Comparison of ENCODE assay signal across 12 cellular contexts in genomic region chr15:96323250-96324162, GRCh38. TPM values are rescaled to one million over a fixed set of nuclear protein-coding genes. Genes with fewer than 3 reads are reported as not detected.
A peak's percentile ranks its signal among the peaks of the same experiment; 100 is the strongest.
DNase-seq lines count a peak whose midpoint lies in the region; FAIRE-seq and TF ChIP-seq lines count a peak whose summit lies in the region.
"Had no signal": no experiment of that assay in that cellular context is flagged by ENCODE, and none has a peak within 500 bp of the region (broad histone marks: within the 10 kb centered on the region; RNA-seq: fewer than 3 reads in every experiment).

No MANE protein-coding gene starts in this region.

- H3K36me3 ChIP-seq in H7 (replicated peaks; ENCODE audit: control insufficient read depth, insufficient read depth, low read length) = no peaks in the 10 kb centered on the region
- H3K36me3 ChIP-seq in sigmoid colon = no peaks in the 10 kb centered on the region

- WGBS in sigmoid colon, 2 donors = 42 to 80% methylated on average over 31 of the region's 31 CpGs

- FAIRE-seq in H54 (lab: Jason Lieb, UNC) = no peak
- FAIRE-seq: bronchial epithelial cell had no signal

- peaks cover 0 to 66% (median 42%) of the 10 kb centered on the region in 4 donors for H3K4me1 ChIP-seq in sigmoid colon

- no peaks in the 10 kb centered on the region for H3K9me3 ChIP-seq in sigmoid colon

- DNase-seq in H7 = peak; percentile 58
- DNase-seq in kidney tubule cell (ENCODE audit: low spot score) = peak; percentile 7
- no peak for DNase-seq in sigmoid colon
- DNase-seq in NCI-H1092 treated with DMSO at 0.1 percent for 48 hours (lab: John Stamatoyannopoulos, UW) = no peak
- DNase-seq in H54 (ENCODE audit: insufficient read length, low spot score) = no peak
- DNase-seq in NCI-H1105 treated with DMSO at 0.1 percent for 48 hours (lab: John Stamatoyannopoulos, UW) = no peak
- DNase-seq in NCI-H146 treated with DMSO at 0.1 percent for 48 hours (lab: John Stamatoyannopoulos, UW; ENCODE audit: unreplicated experiment) = no peak
- DNase-seq: CD8-positive, alpha-beta T cell; NCI-H187; occipital lobe had no signal

- H3K27ac ChIP-seq in cingulate gyrus (ENCODE audit: low read depth, low read length) (peak overlapping the region; percentile 54), sigmoid colon (peak overlapping the region; percentile 91 to 97 (median 94))

- intact Hi-C loops in sigmoid colon (cut with DNase I) = loop anchor here (5.0 to 10.0 kb wide), 5 partner anchors 61 to 1691 kb away; no protein-coding TSS in a partner anchor

- TF ChIP-seq CTCF in sigmoid colon (IDR thresholded peaks at IDR 0.05) = no peak

- H3K4me3 ChIP-seq in H7 (ENCODE audit: insufficient read depth, low read depth, low read length) (peak overlapping the region; percentile 0; the same call in 1 of the 2 replicates), sigmoid colon (peak overlapping the region in 3 of 4 donors; percentile 49 to 56 (median 56))

- TF ChIP-seq POLR2A in sigmoid colon (IDR thresholded peaks at IDR 0.05) (no peak), H54 (IDR thresholded peaks at IDR 0.05; ENCODE audit: low read depth, low read length) (no peak)

- peaks cover 99% of the 10 kb centered on the region for H3K27me3 ChIP-seq in H7 (ENCODE audit: control insufficient read depth, insufficient read depth, low read length)
- H3K27me3 ChIP-seq in sigmoid colon = no peaks in the 10 kb centered on the region

- no peak for TF ChIP-seq EP300 in sigmoid colon (IDR thresholded peaks at IDR 0.05)

RNA-seq across cellular contexts. Expression of gene NR2F2, which starts 7.0 kb away (rescaled TPM):
- 0.17 TPM in 1 of 2 replicates, not detected in the other for total RNA-seq in H7 (2014; rRNA removed; shearing (Covaris generic))
- total RNA-seq in sigmoid colon = 10 to 100 TPM; 24.0 to 47.9 (median 31.0) TPM
- polyA plus RNA-seq in sigmoid colon = 10 to 100 TPM; 12.6 to 20.0 (median 12.9) TPM
- total RNA-seq: CD8-positive, alpha-beta T cell had no signal

Comparison
In these comparisons a context has a peak if more than half of its experiments do, and no peak if none do; other contexts are left out.
1. DNase-seq: peak in H7 (single experiment) and kidney tubule cell (single experiment); none in sigmoid colon (single experiment), NCI-H1092 treated with DMSO at 0.1 percent for 48 hours (single experiment), H54 (single experiment), NCI-H1105 treated with DMSO at 0.1 percent for 48 hours (single experiment) and NCI-H146 treated with DMSO at 0.1 percent for 48 hours (single experiment).
2. RNA of gene NR2F2, which starts 7.0 kb away (total RNA-seq): 24.0 to 47.9 TPM in sigmoid colon; 0.17 TPM in H7; every median in the first group is over 10 times any median in the second.